In the genomic region with DNA sequence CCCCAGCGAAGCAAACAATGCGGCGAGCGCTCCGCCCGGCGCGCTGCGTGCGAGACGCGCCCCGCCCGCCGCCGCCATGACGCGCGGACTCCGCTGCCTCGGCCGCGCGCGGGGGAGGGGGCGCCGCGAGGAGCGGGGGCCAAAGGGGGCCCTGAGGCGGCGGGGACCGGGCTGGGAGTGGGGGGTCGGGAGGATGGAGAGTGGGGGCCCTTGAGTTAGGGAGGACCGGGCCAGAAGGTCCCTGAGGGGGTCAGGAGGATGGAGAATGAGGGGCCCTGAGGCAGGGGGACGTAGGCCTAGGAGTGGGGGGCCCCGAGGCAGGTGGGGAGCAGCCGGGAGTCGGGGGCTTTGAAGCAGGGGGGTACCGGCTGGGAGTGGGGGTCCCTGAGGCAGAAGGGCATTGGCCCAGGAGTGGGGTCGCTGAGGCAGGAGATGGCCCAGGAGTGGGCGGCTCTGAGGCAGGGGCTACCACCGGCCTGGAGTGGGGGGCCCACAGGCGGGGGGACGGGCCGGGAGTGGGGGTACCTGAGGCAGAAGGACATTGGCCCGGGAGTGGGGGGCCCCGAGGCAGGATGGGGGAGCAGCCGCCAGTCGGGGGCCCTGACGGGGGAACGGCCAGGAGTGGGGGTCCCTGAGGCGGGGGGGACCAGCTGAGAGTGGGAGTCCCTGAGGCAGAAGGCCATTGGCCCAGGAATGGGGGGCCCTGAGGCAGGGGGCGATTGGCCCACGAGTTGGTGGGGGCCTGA, we compare ENCODE assay signal across 8 cellular contexts.
DNase-seq lines count a peak whose midpoint lies in the region; ATAC-seq lines count a peak whose summit lies in the region.

BRD1 (minus strand) TSS at position 21 of the 746 bp plus-strand sequence. CDS start 3,556 bp downstream, outside the sequence.

- DNase-seq in AG08395 (ENCODE audit: low spot score), result peak; percentile 72
- peak; percentile 3 for DNase-seq in NCI-H526 treated with DMSO at 0.1 percent for 48 hours (lab: John Stamatoyannopoulos, UW)
- peak; percentile 45 for DNase-seq in activated T-cell treated with anti-CD3 and anti-CD28 coated beads for 1 hour (ENCODE audit: low read depth)
- DNase-seq in epithelial cell of prostate (ENCODE audit: low read depth, low spot score), result no peak
- peak; percentile 37 for DNase-seq in middle frontal gyrus (ENCODE audit: extremely low spot score, low spot score)
- DNase-seq in stimulated activated naive CD8-positive, alpha-beta T cell treated with anti-CD3 and anti-CD28 coated beads, Interleukin-15, Interleukin-2, amounts not matched to agents 100 U/mL and 50 U/mL, for 24 hours, result peak; percentile 70
- DNase-seq in GOT3 (lab: John Stamatoyannopoulos, UW), result no peak

- ATAC-seq in GM18868 (IDR thresholded peaks at IDR 0.05; ENCODE audit: unreplicated experiment), result peak; percentile 40
- peak; percentile 66 for ATAC-seq in stimulated activated naive CD8-positive, alpha-beta T cell treated with anti-CD3 and anti-CD28 coated beads, Interleukin-15, Interleukin-2, amounts not matched to agents 100 U/mL and 50 U/mL, for 24 hours

- H3K27ac ChIP-seq in epithelial cell of prostate, result peak within 1 kb of the TSS; percentile 64

Comparison
In these comparisons a context has a peak if more than half of its experiments do, and no peak if none do; other contexts are left out.
1. DNase-seq: peak in AG08395 (single experiment), NCI-H526 treated with DMSO at 0.1 percent for 48 hours (single experiment), activated T-cell treated with anti-CD3 and anti-CD28 coated beads for 1 hour (single experiment), middle frontal gyrus (single experiment) and stimulated activated naive CD8-positive, alpha-beta T cell treated with anti-CD3 and anti-CD28 coated beads, Interleukin-15, Interleukin-2, amounts not matched to agents 100 U/mL and 50 U/mL, for 24 hours (single experiment); none in epithelial cell of prostate (single experiment) and GOT3 (single experiment).